In genomic region chr9:35529156-35529823, GRCh38 we compare ENCODE assay signal across 22 cellular contexts. TPM values are rescaled to one million over a fixed set of nuclear protein-coding genes. Genes with fewer than 3 reads are reported as not detected.
DNase-seq lines count a peak whose midpoint lies in the region; ATAC-seq and TF ChIP-seq lines count a peak whose summit lies in the region.
"Had no signal": no experiment of that assay in that cellular context is flagged by ENCODE, and none has a peak within 500 bp of the region (broad histone marks: within the 10 kb centered on the region; RNA-seq: fewer than 3 reads in every experiment).

No MANE protein-coding gene starts in this region.

- H3K4me2 ChIP-seq in MM.1S (ENCODE audit: low read depth, low read length), result no peak overlapping the region
- H3K4me2 ChIP-seq: KMS-11 had no signal

- H3K9me3 Mint-ChIP-seq in HFFc6 (no peaks in the 10 kb centered on the region; the same call in 1 of the 2 replicates), chondrocyte (ENCODE audit: low read depth) (peaks cover 4% of the 10 kb centered on the region)
- no peaks in the 10 kb centered on the region for H3K9me3 Mint-ChIP-seq in effector memory CD8-positive, alpha-beta T cell
- H3K9me3 Mint-ChIP-seq: activated CD4-positive, alpha-beta memory T cell treated with anti-CD3 and anti-CD28 coated beads, Interleukin-2, amount 10 ng/mL, durations not matched to agents 7 days and 5 days; CD4-positive, alpha-beta T cell had no signal

- H3K79me2 ChIP-seq in MM.1S (ENCODE audit: low read length), result no peaks in the 10 kb centered on the region

- no peaks in the 10 kb centered on the region for H3F3A ChIP-seq in MM.1S (ENCODE audit: insufficient read depth, low read length)

- H3K36me3 ChIP-seq in skeletal muscle tissue (ENCODE audit: control insufficient read depth in 3 of 3, insufficient read depth in 3 of 3, low read length in 3 of 3) (no peaks in the 10 kb centered on the region), BE2C (no peaks in the 10 kb centered on the region), MM.1S (replicated peaks; ENCODE audit: insufficient read depth, low read length) (no peaks in the 10 kb centered on the region)
- H3K36me3 ChIP-seq: adrenal gland, breast epithelium, gastroesophageal sphincter had no signal

- no peaks in the 10 kb centered on the region for H3K9me2 ChIP-seq in MM.1S (replicated peaks; ENCODE audit: insufficient read depth, low read length)

- TF ChIP-seq CTCF in HFFc6 (IDR thresholded peaks at IDR 0.05) (no peak), chondrocyte (IDR thresholded peaks at IDR 0.05) (no peak), BE2C (IDR thresholded peaks at IDR 0.05; ENCODE audit: low read depth, low read length) (no peak), MM.1S (IDR thresholded peaks at IDR 0.05; ENCODE audit: low read length) (no peak)

- H3K9me3 ChIP-seq in skeletal muscle tissue (ENCODE audit: control insufficient read depth in 3 of 3, low read length in 3 of 3), result no peaks in the 10 kb centered on the region
- H3K9me3 ChIP-seq in BE2C, result no peaks in the 10 kb centered on the region
- no peaks in the 10 kb centered on the region for H3K9me3 ChIP-seq in MM.1S (replicated peaks; ENCODE audit: insufficient read depth, low read length)
- H3K9me3 ChIP-seq: adrenal gland, breast epithelium, gastroesophageal sphincter, testis had no signal

- H4K20me1 ChIP-seq in MM.1S (ENCODE audit: insufficient read depth, low read length), result no peaks in the 10 kb centered on the region

- H3K36me3 Mint-ChIP-seq in HFFc6 (ENCODE audit: low read depth), result peaks cover 27% of the 10 kb centered on the region
- peaks cover 4% of the 10 kb centered on the region for H3K36me3 Mint-ChIP-seq in chondrocyte (ENCODE audit: low read depth)
- H3K36me3 Mint-ChIP-seq in effector memory CD8-positive, alpha-beta T cell (ENCODE audit: insufficient read depth), result no peaks in the 10 kb centered on the region

- ATAC-seq in left lobe of liver, result peak; percentile 62
- ATAC-seq in effector memory CD8-positive, alpha-beta T cell (replicated peaks), result no peak
- ATAC-seq: gastroesophageal sphincter, right cardiac atrium had no signal

- H3K4me1 Mint-ChIP-seq in HFFc6 (ENCODE audit: low read depth), result peaks cover 70% of the 10 kb centered on the region
- H3K4me1 Mint-ChIP-seq in chondrocyte (ENCODE audit: low read depth), result peaks cover 76% of the 10 kb centered on the region
- no peaks in the 10 kb centered on the region for H3K4me1 Mint-ChIP-seq in effector memory CD8-positive, alpha-beta T cell (ENCODE audit: low read depth in 2 of 2)

- H3K27me3 ChIP-seq in skeletal muscle tissue (ENCODE audit: control insufficient read depth in 3 of 3, insufficient read depth in 3 of 3, low read length in 3 of 3), result no peaks in the 10 kb centered on the region
- no peaks in the 10 kb centered on the region for H3K27me3 ChIP-seq in BE2C
- H3K27me3 ChIP-seq in MM.1S (replicated peaks; ENCODE audit: insufficient read depth, low read length), result no peaks in the 10 kb centered on the region
- H3K27me3 ChIP-seq: adrenal gland, breast epithelium, gastroesophageal sphincter, testis had no signal

- no peak overlapping the region for H2AFZ ChIP-seq in MM.1S (ENCODE audit: low read length)

- H3K27me3 Mint-ChIP-seq in HFFc6 (ENCODE audit: insufficient read depth) (no peaks in the 10 kb centered on the region), chondrocyte (ENCODE audit: low read depth) (no peaks in the 10 kb centered on the region)
- H3K27me3 Mint-ChIP-seq in effector memory CD8-positive, alpha-beta T cell, result peaks cover 0 to 4% of the 10 kb centered on the region in 2 donors
- H3K27me3 Mint-ChIP-seq: activated CD4-positive, alpha-beta memory T cell treated with anti-CD3 and anti-CD28 coated beads, Interleukin-2, amount 10 ng/mL, durations not matched to agents 7 days and 5 days; CD4-positive, alpha-beta T cell had no signal

- H3K27ac ChIP-seq in skeletal muscle tissue (ENCODE audit: low read depth, low read length) (peak overlapping the region; percentile 33), MM.1S (ENCODE audit: low read length) (no peak overlapping the region)
- H3K27ac ChIP-seq: adrenal gland, breast epithelium, KMS-11, testis had no signal

- no peak overlapping the region for H3K4me3 Mint-ChIP-seq in HFFc6
- no peak overlapping the region for H3K4me3 Mint-ChIP-seq in chondrocyte (ENCODE audit: unreplicated experiment)
- no peak overlapping the region for H3K4me3 Mint-ChIP-seq in effector memory CD8-positive, alpha-beta T cell
- H3K4me3 Mint-ChIP-seq: activated CD4-positive, alpha-beta memory T cell treated with anti-CD3 and anti-CD28 coated beads, Interleukin-2, amount 10 ng/mL, durations not matched to agents 7 days and 5 days; CD4-positive, alpha-beta T cell had no signal

- H3K9ac ChIP-seq in skeletal muscle tissue (ENCODE audit: low read depth in 1 of 3, low read length in 3 of 3) (no peak overlapping the region), MM.1S (ENCODE audit: low read length) (no peak overlapping the region)
- H3K9ac ChIP-seq: KMS-11 had no signal

- H3K4me3 ChIP-seq in skeletal muscle tissue (ENCODE audit: low read length in 3 of 3) (no peak overlapping the region), BE2C (ENCODE audit: low read depth, low read length) (no peak overlapping the region), MM.1S (ENCODE audit: low read length) (no peak overlapping the region)
- H3K4me3 ChIP-seq: adrenal gland, breast epithelium, gastroesophageal sphincter, testis had no signal

- DNase-seq in HFFc6, result no peak
- no peak for DNase-seq in chondrocyte (ENCODE audit: low spot score)
- DNase-seq in left lobe of liver (ENCODE audit: low spot score), result no peak
- no peak for DNase-seq in effector memory CD8-positive, alpha-beta T cell
- no peak for DNase-seq in BE2C
- DNase-seq in DMS79 treated with DMSO at 0.1 percent for 48 hours (lab: John Stamatoyannopoulos, UW), result no peak
- DNase-seq in MM.1S, result no peak
- DNase-seq: activated CD4-positive, alpha-beta memory T cell treated with anti-CD3 and anti-CD28 coated beads, Interleukin-2, amount 10 ng/mL, durations not matched to agents 7 days and 5 days; activated CD4-positive, CD25-positive, alpha-beta regulatory T cell; activated T-cell treated with anti-CD3 and anti-CD28 coated beads for 4 hours; adrenal gland; CD4-positive, alpha-beta T cell; DMS 273 treated with DMSO at 0.1 percent for 48 hours; GDM1; NCI-H2081 treated with DMSO at 0.1 percent for 48 hours; right cardiac atrium; stimulated activated CD4-positive, alpha-beta T cell treated with anti-CD3 and anti-CD28 coated beads, Interleukin-15, amount 100 ng/mL, for 24 hours; testis had no signal

- H3K4me1 ChIP-seq in skeletal muscle tissue (ENCODE audit: control insufficient read depth in 3 of 3, insufficient read depth in 3 of 3, low read length in 3 of 3) (peaks cover 18 to 23% (median 18%) of the 10 kb centered on the region in 3 donors), BE2C (no peaks in the 10 kb centered on the region), MM.1S (ENCODE audit: low read length) (no peaks in the 10 kb centered on the region)
- H3K4me1 ChIP-seq: breast epithelium had no signal

- H3K27ac Mint-ChIP-seq in HFFc6 (peak overlapping the region; percentile 53), chondrocyte (ENCODE audit: unreplicated experiment) (peak overlapping the region; percentile 39)
- H3K27ac Mint-ChIP-seq in effector memory CD8-positive, alpha-beta T cell, result no peak overlapping the region
- H3K27ac Mint-ChIP-seq: activated CD4-positive, alpha-beta memory T cell treated with anti-CD3 and anti-CD28 coated beads, Interleukin-2, amount 10 ng/mL, durations not matched to agents 7 days and 5 days; CD4-positive, alpha-beta T cell had no signal

RNA-seq across cellular contexts. Expression of gene RUSC2, which starts 39.4 kb away (rescaled TPM):
- 10 to 100 TPM; 54.0 to 70.7 (median 59.9) TPM for total RNA-seq in HFFc6 (2021; fragmentation: NEBNext Ultra II Directional; extraction: Animal tissue kit (Norgen Biotek cat#: 25700))
- total RNA-seq in chondrocyte (96.3 to 135 TPM (median 107 TPM) in 3 replicates), left lobe of liver (9.1 TPM), skeletal muscle tissue (29.2 TPM)
- 12.2 TPM for polyA plus RNA-seq in BE2C (2012; ENCODE audit: insufficient read depth, insufficient read length, low read depth)

Comparison
In these comparisons a context has a peak if more than half of its experiments do, and no peak if none do; other contexts are left out.
1. H3K27ac Mint-ChIP-seq: peak in HFFc6 (single experiment) and chondrocyte (single experiment); none in effector memory CD8-positive, alpha-beta T cell (0 of 2).